ENCODE assay signal across 9 cellular contexts in the genomic region with DNA sequence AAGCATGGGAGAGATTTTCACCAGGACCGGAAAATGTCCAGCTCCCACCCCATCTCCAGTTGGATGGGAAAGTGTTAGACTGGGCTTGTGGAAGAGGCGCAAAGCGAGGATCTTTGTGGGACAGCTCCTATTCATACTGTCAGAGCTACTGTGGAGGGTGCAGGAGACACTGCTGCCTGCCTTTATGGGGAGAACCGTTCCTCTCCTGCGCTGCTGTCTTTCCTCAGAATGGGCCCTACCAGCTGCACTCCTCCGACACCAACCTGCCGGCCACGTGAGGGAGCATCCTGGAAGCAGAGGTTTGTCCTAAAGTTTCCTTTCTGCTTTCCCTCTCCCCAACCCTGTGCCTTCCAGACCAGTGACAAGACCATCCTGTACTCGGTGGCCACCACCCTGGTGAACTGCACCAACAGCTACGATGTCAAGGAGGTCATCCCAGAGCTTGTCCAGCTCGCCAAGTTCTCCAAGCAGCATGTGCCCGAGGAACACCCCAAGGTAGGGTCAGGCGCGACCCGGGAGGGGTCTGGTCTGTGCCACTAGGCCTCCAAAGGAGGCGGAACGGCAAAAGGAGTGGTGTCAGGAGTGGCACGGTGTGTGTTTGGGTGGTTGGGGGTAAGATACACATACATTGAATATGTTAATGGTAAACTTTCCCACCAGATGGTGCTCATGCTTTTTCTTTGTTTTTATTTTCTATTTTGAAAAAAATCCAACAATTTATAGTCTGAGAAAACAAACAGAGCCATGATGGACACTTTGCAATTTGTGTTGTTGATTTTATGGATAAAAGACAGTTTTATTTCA. TPM values are rescaled to one million over a fixed set of nuclear protein-coding genes. Genes with fewer than 3 reads are reported as not detected.
A peak's percentile ranks its signal among the peaks of the same experiment; 100 is the strongest.
DNase-seq lines count a peak whose midpoint lies in the region; ATAC-seq, FAIRE-seq and TF ChIP-seq lines count a peak whose summit lies in the region.
"Had no signal": no experiment of that assay in that cellular context is flagged by ENCODE, and none has a peak within 500 bp of the region (broad histone marks: within the 10 kb centered on the region; RNA-seq: fewer than 3 reads in every experiment).

No MANE protein-coding gene starts in this region.

- H3K9me3 Mint-ChIP-seq in activated CD4-positive, alpha-beta memory T cell treated with anti-CD3 and anti-CD28 coated beads for 36 hours = no peaks in the 10 kb centered on the region

- POLR2A ChIA-PET in activated CD4-positive, alpha-beta memory T cell treated with anti-CD3 and anti-CD28 coated beads for 36 hours (lab: Charles Lee) = interaction anchor here (0.5 to 1.1 kb wide), 3 partner anchors 68 to 418 kb away, joined by 3 to 4 read pairs (median 3); no protein-coding TSS in a partner anchor

- DNase-seq in GM12891 (ENCODE audit: insufficient read length, low spot score) = peak; percentile 33
- DNase-seq in activated CD4-positive, alpha-beta memory T cell treated with anti-CD3 and anti-CD28 coated beads for 36 hours = peak; percentile 10
- peak; percentile 60 for DNase-seq in fibroblast of the aortic adventitia (ENCODE audit: low read depth)
- no peak for DNase-seq in left colon

- no peak for TF ChIP-seq POLR2A in GM12891 (IDR thresholded peaks at IDR 0.05; ENCODE audit: low read depth, low read length)

- no peaks in the 10 kb centered on the region for H3K27me3 Mint-ChIP-seq in activated CD4-positive, alpha-beta memory T cell treated with anti-CD3 and anti-CD28 coated beads for 36 hours

- peak overlapping the region; percentile 38 for H3K27ac Mint-ChIP-seq in activated CD4-positive, alpha-beta memory T cell treated with anti-CD3 and anti-CD28 coated beads for 36 hours

- H3K4me3 Mint-ChIP-seq in activated CD4-positive, alpha-beta memory T cell treated with anti-CD3 and anti-CD28 coated beads for 36 hours = no peak overlapping the region

- no peaks in the 10 kb centered on the region for H3K36me3 Mint-ChIP-seq in activated CD4-positive, alpha-beta memory T cell treated with anti-CD3 and anti-CD28 coated beads for 36 hours

- CTCF ChIA-PET in activated CD4-positive, alpha-beta memory T cell treated with anti-CD3 and anti-CD28 coated beads for 36 hours (lab: Charles Lee) = interaction anchor here (0.6 to 1.5 kb wide), 11 partner anchors 10 to 576 kb away, joined by 3 to 6 read pairs (median 3); a partner anchor contains a TSS

- no peak overlapping the region for H3K27ac ChIP-seq in 22Rv1

- H3K4me1 Mint-ChIP-seq in activated CD4-positive, alpha-beta memory T cell treated with anti-CD3 and anti-CD28 coated beads for 36 hours (ENCODE audit: low read depth) = peaks cover 33% of the 10 kb centered on the region

- FAIRE-seq in GM12891 (lab: Jason Lieb, UNC) = peak; percentile 35

- intact Hi-C loops in activated CD4-positive, alpha-beta memory T cell treated with anti-CD3 and anti-CD28 coated beads for 36 hours (cut with micrococcal nuclease) = loop anchor here (1.0 to 5.0 kb wide), 3 partner anchors 71 to 362 kb away; no protein-coding TSS in a partner anchor
- intact Hi-C loops in left colon (cut with DNase I, micrococcal nuclease) = no loop called here

- H3K4me3 ChIP-seq in fibroblast of the aortic adventitia (ENCODE audit: low read depth, low read length) = no peak overlapping the region

- peak; percentile 21; the same call in 1 of the 2 replicates for TF ChIP-seq CTCF in 22Rv1 (IDR thresholded peaks at IDR 0.05)
- peak; percentile 25 for TF ChIP-seq CTCF in fibroblast of the aortic adventitia (IDR thresholded peaks at IDR 0.05; ENCODE audit: insufficient read depth, low read length)

- ATAC-seq in GM18907 (IDR thresholded peaks at IDR 0.05; ENCODE audit: unreplicated experiment) = no peak
- no peak for ATAC-seq in HG03280 (IDR thresholded peaks at IDR 0.05; ENCODE audit: unreplicated experiment)
- no peak for ATAC-seq in HG02678 (IDR thresholded peaks at IDR 0.05; ENCODE audit: unreplicated experiment)
- ATAC-seq in left colon = no peak

TF ChIP-seq in GM12891, 5 proteins besides CTCF, POLR2A, EP300 and RAD21:
- TF ChIP-seq POLR2AphosphoS5 (IDR thresholded peaks at IDR 0.05; ENCODE audit: low read depth, low read length) (no peak), SPI1 (IDR thresholded peaks at IDR 0.05; ENCODE audit: low read depth, low read length) (no peak), TAF1 (IDR thresholded peaks at IDR 0.05; ENCODE audit: low read depth, low read length) (no peak), PAX5 (IDR thresholded peaks at IDR 0.05; ENCODE audit: insufficient read depth, low read length, severe bottlenecking) (no peak), POU2F2 (IDR thresholded peaks at IDR 0.05; ENCODE audit: low read depth, low read length) (no peak)

RNA-seq across cellular contexts. Expression of a gene that starts 23.0 kb away (rescaled TPM):
- not detected for polyA plus RNA-seq in GM12891 (2012; ENCODE audit: low read depth, missing spikeins)
- total RNA-seq in activated CD4-positive, alpha-beta memory T cell treated with anti-CD3 and anti-CD28 coated beads for 36 hours = not detected
- total RNA-seq in fibroblast of the aortic adventitia (ENCODE audit: low replicate concordance) (0.49 TPM in 1 of 2 replicates, not detected in the other), left colon (not detected)
- total RNA-seq: aorta had no signal
- polyA plus RNA-seq: aorta had no signal

RNA-seq across cellular contexts. Expression of a gene that starts 23.6 kb away (rescaled TPM):
- polyA plus RNA-seq in GM12891 (2012; ENCODE audit: low read depth, missing spikeins) = not detected
- under 1 TPM; 0.05 to 0.07 TPM for total RNA-seq in activated CD4-positive, alpha-beta memory T cell treated with anti-CD3 and anti-CD28 coated beads for 36 hours
- total RNA-seq in fibroblast of the aortic adventitia (ENCODE audit: low replicate concordance) (not detected in 2 replicates), left colon (not detected)
- total RNA-seq: aorta had no signal

RNA-seq across cellular contexts. Expression of a gene that starts 29.1 kb away (rescaled TPM):
- polyA plus RNA-seq in GM12891 (2012; ENCODE audit: low read depth, missing spikeins) = 13.9 TPM
- 10 to 100 TPM; 29.9 to 31.4 TPM for total RNA-seq in activated CD4-positive, alpha-beta memory T cell treated with anti-CD3 and anti-CD28 coated beads for 36 hours
- total RNA-seq in fibroblast of the aortic adventitia (ENCODE audit: low replicate concordance) (11.7 and 14.1 TPM in 2 replicates), left colon (10 to 100 TPM in 1 of 2 donors, 1 to 10 TPM in 1; 7.8 to 10.5 TPM)

RNA-seq across cellular contexts. Expression of a gene that starts 49.8 kb away (rescaled TPM):
- polyA plus RNA-seq in GM12891 (2012; ENCODE audit: low read depth, missing spikeins) = 0.08 TPM
- total RNA-seq in activated CD4-positive, alpha-beta memory T cell treated with anti-CD3 and anti-CD28 coated beads for 36 hours = not detected
- total RNA-seq in fibroblast of the aortic adventitia (ENCODE audit: low replicate concordance) (not detected in 2 replicates), left colon (not detected)
- total RNA-seq: aorta had no signal
- polyA plus RNA-seq: aorta had no signal

RNA-seq across cellular contexts. Expression of a gene that starts 51.5 kb away (rescaled TPM):
- polyA plus RNA-seq in GM12891 (2012; ENCODE audit: low read depth, missing spikeins) = 11.4 TPM
- 10 to 100 TPM; 29.7 to 36.7 TPM for total RNA-seq in activated CD4-positive, alpha-beta memory T cell treated with anti-CD3 and anti-CD28 coated beads for 36 hours
- total RNA-seq in fibroblast of the aortic adventitia (ENCODE audit: low replicate concordance) (4.7 and 14.8 TPM in 2 replicates), left colon (1 to 10 TPM; 8.8 to 8.9 TPM)

Comparison
In these comparisons a context has a peak if more than half of its experiments do, and no peak if none do; other contexts are left out.
1. DNase-seq: peak in GM12891 (single experiment), activated CD4-positive, alpha-beta memory T cell treated with anti-CD3 and anti-CD28 coated beads for 36 hours (single experiment) and fibroblast of the aortic adventitia (single experiment); none in left colon (0 of 2).